10 cellular contexts compared by ENCODE assay signal in the genomic region with DNA sequence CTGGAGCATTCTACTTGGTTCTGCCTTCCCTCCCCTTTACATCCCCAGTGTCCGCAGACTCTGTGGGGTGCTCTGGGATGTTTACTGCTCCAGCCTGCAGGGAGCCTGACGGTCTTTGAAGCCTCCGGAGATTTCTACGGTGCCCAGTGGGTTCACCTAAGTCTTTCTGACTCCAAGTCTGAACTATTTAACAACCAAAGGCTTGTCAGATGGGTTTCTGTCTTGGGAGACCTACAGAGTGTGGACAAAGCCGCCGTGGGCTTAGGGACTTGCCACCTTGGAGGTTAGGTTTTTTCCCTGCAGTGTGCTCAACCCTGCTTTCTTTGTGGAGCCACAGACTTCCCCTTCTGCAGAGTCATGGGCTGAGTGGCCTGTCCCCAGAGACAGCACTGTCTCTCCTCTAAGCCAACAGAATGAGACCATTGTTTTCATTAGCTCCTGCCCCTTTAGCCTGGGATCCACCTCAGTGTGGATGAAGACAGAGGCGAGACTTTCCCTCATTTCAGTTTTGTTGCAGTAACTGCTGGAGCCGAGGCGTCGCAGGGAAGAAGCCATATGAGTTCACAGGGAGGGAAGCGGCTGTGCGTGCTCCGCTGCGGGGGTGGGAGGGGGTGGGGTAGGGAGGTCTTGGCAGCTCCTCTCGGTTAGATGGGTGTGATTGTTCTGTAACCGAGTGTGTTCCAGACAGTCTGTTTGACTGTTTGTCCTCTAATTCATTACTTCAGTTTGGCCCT.
DNase-seq lines count a peak whose midpoint lies in the region; ATAC-seq and TF ChIP-seq lines count a peak whose summit lies in the region.
"Had no signal": no experiment of that assay in that cellular context is flagged by ENCODE, and none has a peak within 500 bp of the region (broad histone marks: within the 10 kb centered on the region; RNA-seq: fewer than 3 reads in every experiment).

No MANE protein-coding gene starts in this region.

- DNase-seq in AG09319 (ENCODE audit: extremely low read depth, low read depth): peak; percentile 16
- DNase-seq in esophagus muscularis mucosa (ENCODE audit: extremely low spot score): no peak
- DNase-seq in sigmoid colon: peak; percentile 68
- no peak for DNase-seq in NCI-H1105 treated with DMSO at 0.1 percent for 48 hours (lab: John Stamatoyannopoulos, UW)
- no peak for DNase-seq in prostate gland (ENCODE audit: low spot score)
- DNase-seq in activated naive CD4-positive, alpha-beta T cell treated with anti-CD3 and anti-CD28 coated beads, Interleukin-2, amount 50 U/mL, for 16 hours: no peak
- DNase-seq: activated T-cell treated with anti-CD3 and anti-CD28 coated beads, Interleukin-2, amount 50 U/mL, for 4 hours had no signal

- H3K27ac ChIP-seq in esophagus muscularis mucosa (replicated peaks in 1 of 4): peak overlapping the region; percentile 40 to 59 (median 53)
- peak overlapping the region in 3 of 4 donors; percentile 41 to 53 (median 48) for H3K27ac ChIP-seq in sigmoid colon
- H3K27ac ChIP-seq in prostate gland: no peak overlapping the region
- H3K27ac ChIP-seq: psoas muscle had no signal

- TF ChIP-seq CTCF in AG09319 (IDR thresholded peaks at IDR 0.05; ENCODE audit: low read depth, low read length) (no peak), esophagus muscularis mucosa (IDR thresholded peaks at IDR 0.05) (no peak), sigmoid colon (IDR thresholded peaks at IDR 0.05) (no peak), prostate gland (IDR thresholded peaks at IDR 0.05) (no peak)

- TF ChIP-seq POLR2A in esophagus muscularis mucosa (IDR thresholded peaks at IDR 0.05; ENCODE audit: low read depth) (no peak), sigmoid colon (IDR thresholded peaks at IDR 0.05) (no peak), prostate gland (IDR thresholded peaks at IDR 0.05) (no peak)

- TF ChIP-seq EP300 in esophagus muscularis mucosa (IDR thresholded peaks at IDR 0.05) (no peak), sigmoid colon (IDR thresholded peaks at IDR 0.05) (no peak)

- H3K9me3 ChIP-seq in esophagus muscularis mucosa (no peaks in the 10 kb centered on the region), sigmoid colon (no peaks in the 10 kb centered on the region), prostate gland (no peaks in the 10 kb centered on the region)
- H3K9me3 ChIP-seq: psoas muscle had no signal

- intact Hi-C loops in esophagus muscularis mucosa (cut with DNase I) (no loop called here), sigmoid colon (cut with DNase I) (no loop called here), prostate gland (cut with DNase I) (no loop called here)

- 41% methylated on average over 13 of the region's 16 CpGs for WGBS in esophagus muscularis mucosa
- WGBS in sigmoid colon, 2 donors: 44 to 47% methylated on average over 16 of the region's 16 CpGs
- 49% methylated on average over 16 of the region's 16 CpGs for WGBS in prostate gland

- H3K27me3 ChIP-seq in esophagus muscularis mucosa (no peaks in the 10 kb centered on the region), sigmoid colon (no peaks in the 10 kb centered on the region), prostate gland (replicated peaks; ENCODE audit: insufficient read depth) (no peaks in the 10 kb centered on the region)

- peak overlapping the region in 3 of 4 donors; percentile 4 to 14 (median 6) for H3K4me3 ChIP-seq in esophagus muscularis mucosa
- H3K4me3 ChIP-seq in sigmoid colon: no peak overlapping the region
- H3K4me3 ChIP-seq in prostate gland: no peak overlapping the region
- H3K4me3 ChIP-seq: psoas muscle had no signal

- ATAC-seq in GM19372 (IDR thresholded peaks at IDR 0.05; ENCODE audit: low read depth, unreplicated experiment): peak; percentile 52
- ATAC-seq in HG03196 (IDR thresholded peaks at IDR 0.05; ENCODE audit: unreplicated experiment): peak; percentile 53

- H3K36me3 ChIP-seq in esophagus muscularis mucosa: no peaks in the 10 kb centered on the region
- H3K36me3 ChIP-seq in sigmoid colon: no peaks in the 10 kb centered on the region
- no peaks in the 10 kb centered on the region for H3K36me3 ChIP-seq in prostate gland

- H3K4me1 ChIP-seq in esophagus muscularis mucosa (peaks cover 23 to 57% (median 41%) of the 10 kb centered on the region in 4 donors), sigmoid colon (peaks cover 0 to 21% (median 16%) of the 10 kb centered on the region in 4 donors), prostate gland (replicated peaks) (peaks cover 3% of the 10 kb centered on the region)

Comparison
In these comparisons a context has a peak if more than half of its experiments do, and no peak if none do; other contexts are left out.
1. DNase-seq: peak in AG09319 (single experiment) and sigmoid colon (single experiment); none in esophagus muscularis mucosa (single experiment), NCI-H1105 treated with DMSO at 0.1 percent for 48 hours (single experiment), prostate gland (single experiment) and activated naive CD4-positive, alpha-beta T cell treated with anti-CD3 and anti-CD28 coated beads, Interleukin-2, amount 50 U/mL, for 16 hours (single experiment).
2. H3K27ac ChIP-seq: peak in esophagus muscularis mucosa (4 of 4) and sigmoid colon (3 of 4); none in prostate gland (0 of 2).
3. H3K4me3 ChIP-seq: peak in esophagus muscularis mucosa (3 of 4); none in sigmoid colon (0 of 4) and prostate gland (0 of 2).